In genomic region chr12:121048442-121048841, GRCh38 we compare ENCODE assay signal across 3 cellular contexts.
TF ChIP-seq lines count a peak whose summit lies in the region.

No MANE protein-coding gene starts in this region.

TF ChIP-seq in HepG2, 621 proteins besides CTCF, POLR2A, EP300 and RAD21:
- TF ChIP-seq STAT6 (CRISPR knock-in tag; IDR thresholded peaks at IDR 0.05; ENCODE audit: borderline replicate concordance): no peak
- TF ChIP-seq ETV6 (CRISPR knock-in tag; conservative IDR thresholded peaks at IDR 0.05): no peak
- no peak for TF ChIP-seq CCDC6 (CRISPR knock-in tag; IDR thresholded peaks at IDR 0.05)
- no peak for TF ChIP-seq ZBTB21 (CRISPR knock-in tag; IDR thresholded peaks at IDR 0.05)
- TF ChIP-seq RARG (CRISPR knock-in tag; IDR thresholded peaks at IDR 0.05; ENCODE audit: low read depth): no peak
- no peak for TF ChIP-seq AHR (CRISPR knock-in tag; IDR thresholded peaks at IDR 0.05)
- TF ChIP-seq ZNF12 (CRISPR knock-in tag; IDR thresholded peaks at IDR 0.05): no peak
- no peak for TF ChIP-seq NAIF1 (CRISPR knock-in tag; IDR thresholded peaks at IDR 0.05; ENCODE audit: borderline replicate concordance)
- TF ChIP-seq ELF1 (CRISPR knock-in tag; IDR thresholded peaks at IDR 0.05): no peak
- no peak for TF ChIP-seq GLI4 (CRISPR knock-in tag; IDR thresholded peaks at IDR 0.05; ENCODE audit: borderline replicate concordance)
- no peak for TF ChIP-seq NONO (IDR thresholded peaks at IDR 0.05)
- no peak for TF ChIP-seq NONO (CRISPR knock-in tag; conservative IDR thresholded peaks at IDR 0.05)
- TF ChIP-seq XBP1 (CRISPR knock-in tag; IDR thresholded peaks at IDR 0.05): no peak
- TF ChIP-seq, protein P1, sequence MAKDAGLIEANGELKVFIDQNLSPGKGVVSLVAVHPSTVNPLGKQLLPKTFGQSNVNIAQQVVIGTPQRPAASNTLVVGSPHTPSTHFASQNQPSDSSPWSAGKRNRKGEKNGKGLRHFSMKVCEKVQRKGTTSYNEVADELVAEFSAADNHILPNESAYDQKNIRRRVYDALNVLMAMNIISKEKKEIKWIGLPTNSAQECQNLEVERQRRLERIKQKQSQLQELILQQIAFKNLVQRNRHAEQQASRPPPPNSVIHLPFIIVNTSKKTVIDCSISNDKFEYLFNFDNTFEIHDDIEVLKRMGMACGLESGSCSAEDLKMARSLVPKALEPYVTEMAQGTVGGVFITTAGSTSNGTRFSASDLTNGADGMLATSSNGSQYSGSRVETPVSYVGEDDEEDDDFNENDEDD (CRISPR knock-in tag; IDR thresholded peaks at IDR 0.05; ENCODE audit: borderline replicate concordance): no peak
- no peak for TF ChIP-seq RXRA (CRISPR knock-in tag; IDR thresholded peaks at IDR 0.05)
- no peak for TF ChIP-seq ARNT2 (CRISPR knock-in tag; IDR thresholded peaks at IDR 0.05; ENCODE audit: low read depth)
- no peak for TF ChIP-seq GATA4 (IDR thresholded peaks at IDR 0.05; ENCODE audit: borderline replicate concordance, low read depth)
- TF ChIP-seq ZBTB20 (CRISPR knock-in tag; IDR thresholded peaks at IDR 0.05; ENCODE audit: borderline replicate concordance, low read depth): no peak
- no peak for TF ChIP-seq ZNF883 (CRISPR knock-in tag; IDR thresholded peaks at IDR 0.05; ENCODE audit: not compliant biosample characterization)
- TF ChIP-seq POLR2AphosphoS2 (IDR thresholded peaks at IDR 0.05; ENCODE audit: low read depth, low read length): no peak

TF ChIP-seq in K562, 482 proteins besides CTCF, POLR2A, EP300 and RAD21:
- no peak for TF ChIP-seq ZNF3 (CRISPR knock-in tag; IDR thresholded peaks at IDR 0.05)

TF ChIP-seq in WTC11, 78 proteins besides CTCF, POLR2A, EP300 and RAD21:
- TF ChIP-seq TEAD4 (CRISPR knock-in tag; IDR thresholded peaks at IDR 0.05) (no peak), ZNF423 (CRISPR knock-in tag; IDR thresholded peaks at IDR 0.05) (no peak), EMX1 (CRISPR knock-in tag; IDR thresholded peaks at IDR 0.05) (no peak), ATF3 (CRISPR knock-in tag; conservative IDR thresholded peaks at IDR 0.05) (no peak), KAT7 (CRISPR knock-in tag; IDR thresholded peaks at IDR 0.05; ENCODE audit: borderline replicate concordance) (no peak), JAZF1 (CRISPR knock-in tag; IDR thresholded peaks at IDR 0.05) (no peak), ZBTB43 (CRISPR knock-in tag; IDR thresholded peaks at IDR 0.05) (no peak), TCF7 (CRISPR knock-in tag; IDR thresholded peaks at IDR 0.05; ENCODE audit: low read depth) (no peak)
